19 cellular contexts compared by ENCODE assay signal in the genomic region with DNA sequence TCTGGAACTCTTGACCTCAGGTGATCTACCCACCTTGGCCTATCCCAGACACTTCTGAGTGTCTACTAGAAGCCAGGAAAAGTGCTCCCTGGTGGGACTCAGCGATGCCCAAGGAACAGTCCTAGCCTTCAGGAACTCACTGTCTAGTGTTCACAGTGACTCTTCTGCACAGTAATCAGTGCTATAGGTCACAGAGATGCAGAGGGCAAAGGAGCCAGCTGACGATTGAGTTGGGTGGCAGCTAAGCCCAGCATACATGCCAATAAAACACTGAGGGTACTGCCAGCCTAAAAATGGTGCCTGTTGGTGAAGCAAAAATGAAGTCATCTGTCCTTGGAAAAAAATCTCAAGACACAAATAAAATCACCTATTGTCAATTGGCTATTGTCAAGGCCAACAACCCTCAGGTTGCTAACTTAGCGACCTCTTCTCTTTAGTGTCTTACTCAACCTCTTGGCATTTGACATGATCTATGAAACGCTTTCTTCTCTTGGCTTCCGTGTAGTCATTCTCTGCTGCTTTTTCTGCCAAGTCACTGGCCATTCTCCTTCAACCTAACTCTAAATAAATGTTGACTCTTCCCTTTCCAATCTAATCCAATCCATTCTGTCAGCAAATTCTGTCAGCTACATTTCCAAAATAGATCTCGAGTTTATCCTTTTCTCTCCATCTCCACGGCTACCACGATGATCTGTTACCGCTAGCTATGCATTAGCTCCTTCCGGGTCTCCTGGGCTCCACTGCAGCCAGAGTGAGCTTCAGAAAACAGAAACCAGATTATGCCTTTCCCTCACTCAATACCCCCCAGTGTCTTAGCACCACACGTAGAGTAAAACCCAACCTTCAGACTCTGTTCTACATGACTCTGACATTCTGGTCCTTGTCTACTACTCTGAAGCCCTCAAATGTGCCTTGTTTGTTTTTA.
DNase-seq lines count a peak whose midpoint lies in the region; ATAC-seq, FAIRE-seq and TF ChIP-seq lines count a peak whose summit lies in the region.
"Had no signal": no experiment of that assay in that cellular context is flagged by ENCODE, and none has a peak within 500 bp of the region (broad histone marks: within the 10 kb centered on the region; RNA-seq: fewer than 3 reads in every experiment).

No MANE protein-coding gene starts in this region.

- H3K4me1 ChIP-seq in GM23338 (ENCODE audit: insufficient read depth) (peaks cover 42% of the 10 kb centered on the region), endodermal cell (ENCODE audit: control insufficient read depth, insufficient read depth, low read length) (peaks cover 20% of the 10 kb centered on the region), sigmoid colon (peaks cover 0 to 51% (median 41%) of the 10 kb centered on the region in 4 donors), small intestine (ENCODE audit: control insufficient read depth in 2 of 2, insufficient read depth in 1 of 2, low read depth in 1 of 2, low read length in 1 of 2) (no peaks in the 10 kb centered on the region)
- no peaks in the 10 kb centered on the region for H3K4me1 ChIP-seq in CD8-positive, alpha-beta T cell (ENCODE audit: insufficient read depth, low read length)
- H3K4me1 ChIP-seq: prostate gland, thyroid gland had no signal

- no peak overlapping the region for H3K9ac ChIP-seq in endodermal cell (ENCODE audit: extremely low read depth, low read length, poor library complexity, severe bottlenecking)

- H3K27me3 Mint-ChIP-seq in GM23338 (ENCODE audit: insufficient read depth, low read depth, poor library complexity), result peaks cover 8% of the 10 kb centered on the region
- H3K27me3 Mint-ChIP-seq in endodermal cell (ENCODE audit: insufficient read depth), result no peaks in the 10 kb centered on the region
- no peaks in the 10 kb centered on the region for H3K27me3 Mint-ChIP-seq in CD8-positive, alpha-beta T cell (ENCODE audit: low read depth)
- H3K27me3 Mint-ChIP-seq: CD4-positive, CD25-positive, alpha-beta regulatory T cell; IgD-negative memory B cell had no signal

- H3K4me2 ChIP-seq in GM23338, result no peak overlapping the region; the same call in 1 of the 2 replicates

- 80 to 84% methylated on average over 10 to 11 of the region's 11 CpGs for WGBS in endodermal cell (ENCODE audit: insufficient coverage in 1 of 2, insufficient read length in 1 of 2), 2 experiments
- 88 to 93% methylated on average over 11 of the region's 11 CpGs for WGBS in sigmoid colon, 2 donors
- 80 to 96% (median 93%) methylated on average over 11 of the region's 11 CpGs for WGBS in small intestine, 3 donors

- H3K27me3 ChIP-seq in GM23338 (ENCODE audit: insufficient read depth) (no peaks in the 10 kb centered on the region), endodermal cell (ENCODE audit: control insufficient read depth, insufficient read depth, low read length, poor library complexity, severe bottlenecking) (no peaks in the 10 kb centered on the region), sigmoid colon (no peaks in the 10 kb centered on the region), small intestine (ENCODE audit: control insufficient read depth in 2 of 2, insufficient read depth in 2 of 2, low read length in 2 of 2) (no peaks in the 10 kb centered on the region)
- no peaks in the 10 kb centered on the region for H3K27me3 ChIP-seq in CD8-positive, alpha-beta T cell (ENCODE audit: insufficient read depth, low read length)
- H3K27me3 ChIP-seq: thyroid gland had no signal

- ATAC-seq in GM23338 (no peak), HG03342 (IDR thresholded peaks at IDR 0.05; ENCODE audit: unreplicated experiment) (no peak)
- ATAC-seq in CD8-positive, alpha-beta T cell, result no peak
- ATAC-seq: activated naive CD4-positive, alpha-beta T cell treated with anti-CD3 and anti-CD28 coated beads, Interleukin-2, amount 50 U/mL, for 72 hours had no signal

- H3K4me1 Mint-ChIP-seq in GM23338, result peaks cover 60% of the 10 kb centered on the region
- H3K4me1 Mint-ChIP-seq in endodermal cell, result peaks cover 67% of the 10 kb centered on the region
- H3K4me1 Mint-ChIP-seq in CD8-positive, alpha-beta T cell (ENCODE audit: low read depth), result no peaks in the 10 kb centered on the region
- H3K4me1 Mint-ChIP-seq: IgD-negative memory B cell had no signal

- H4K20me1 ChIP-seq in GM23338 (replicated peaks; ENCODE audit: insufficient read depth), result no peaks in the 10 kb centered on the region

- H2AFZ ChIP-seq in GM23338, result no peak overlapping the region

- FAIRE-seq in RCC 7860 (lab: Jason Lieb, UNC), result no peak
- no peak for FAIRE-seq in small intestine (lab: Jason Lieb, UNC)
- FAIRE-seq: endothelial cell of umbilical vein had no signal

- H3F3A ChIP-seq in GM23338 (replicated peaks; ENCODE audit: low read depth), result no peaks in the 10 kb centered on the region

- intact Hi-C loops in sigmoid colon (cut with DNase I), result loop anchor here (10.0 kb wide), 1 partner anchor 368 kb away; no protein-coding TSS in a partner anchor
- intact Hi-C loops in CD8-positive, alpha-beta T cell (cut with DNase I, micrococcal nuclease), result no loop called here

- POLR2A ChIA-PET in CD8-positive, alpha-beta T cell (lab: Charles Lee), result no interaction called here

- TF ChIP-seq CTCF in GM23338 (conservative IDR thresholded peaks at IDR 0.05; ENCODE audit: low read depth in 2 of 2), result no peak
- TF ChIP-seq CTCF in endodermal cell (conservative IDR thresholded peaks at IDR 0.05), result no peak
- TF ChIP-seq CTCF in sigmoid colon (IDR thresholded peaks at IDR 0.05), result no peak
- no peak for TF ChIP-seq CTCF in CD8-positive, alpha-beta T cell (IDR thresholded peaks at IDR 0.05)

- H3K4me3 ChIP-seq in GM23338, result no peak overlapping the region
- no peak overlapping the region for H3K4me3 ChIP-seq in endodermal cell (ENCODE audit: low read length)
- H3K4me3 ChIP-seq in sigmoid colon, result no peak overlapping the region
- H3K4me3 ChIP-seq in small intestine (ENCODE audit: low read depth in 1 of 2, low read length in 2 of 2), result no peak overlapping the region
- no peak overlapping the region for H3K4me3 ChIP-seq in CD8-positive, alpha-beta T cell (ENCODE audit: low read depth, low read length)
- H3K4me3 ChIP-seq: prostate gland, thyroid gland had no signal

- H3K27ac Mint-ChIP-seq in GM23338, result no peak overlapping the region
- H3K27ac Mint-ChIP-seq in endodermal cell, result peak overlapping the region; percentile 26
- H3K27ac Mint-ChIP-seq in CD8-positive, alpha-beta T cell, result no peak overlapping the region
- H3K27ac Mint-ChIP-seq: activated naive CD4-positive, alpha-beta T cell treated with anti-CD3 and anti-CD28 coated beads, Interleukin-2, amount 50 U/mL, for 72 hours; IgD-negative memory B cell had no signal

- H3K27ac ChIP-seq in GM23338 (ENCODE audit: low read depth) (peak overlapping the region; percentile 76; the same call in 1 of the 2 replicates), endodermal cell (ENCODE audit: low read depth, low read length) (no peak overlapping the region), sigmoid colon (peak overlapping the region in 3 of 4 donors; percentile 53 to 65 (median 64)), small intestine (ENCODE audit: low read depth in 1 of 2, low read length in 1 of 2) (no peak overlapping the region)
- no peak overlapping the region for H3K27ac ChIP-seq in CD8-positive, alpha-beta T cell (ENCODE audit: low read depth, low read length)
- H3K27ac ChIP-seq: prostate gland, thyroid gland had no signal

- H3K4me3 Mint-ChIP-seq in GM23338, result no peak overlapping the region
- H3K4me3 Mint-ChIP-seq in endodermal cell, result no peak overlapping the region
- no peak overlapping the region for H3K4me3 Mint-ChIP-seq in CD8-positive, alpha-beta T cell
- H3K4me3 Mint-ChIP-seq: CD4-positive, CD25-positive, alpha-beta regulatory T cell; IgD-negative memory B cell had no signal

- H3K9me3 Mint-ChIP-seq in GM23338, result no peaks in the 10 kb centered on the region
- H3K9me3 Mint-ChIP-seq in endodermal cell, result no peaks in the 10 kb centered on the region
- H3K9me3 Mint-ChIP-seq in CD8-positive, alpha-beta T cell, result no peaks in the 10 kb centered on the region
- H3K9me3 Mint-ChIP-seq: activated naive CD4-positive, alpha-beta T cell treated with anti-CD3 and anti-CD28 coated beads, Interleukin-2, amount 50 U/mL, for 72 hours; CD4-positive, CD25-positive, alpha-beta regulatory T cell; IgD-negative memory B cell had no signal

- no peak for TF ChIP-seq POLR2A in sigmoid colon (IDR thresholded peaks at IDR 0.05)

- H3K9me3 ChIP-seq in endodermal cell (ENCODE audit: control insufficient read depth, low read length) (no peaks in the 10 kb centered on the region), sigmoid colon (no peaks in the 10 kb centered on the region), small intestine (ENCODE audit: control insufficient read depth, low read depth) (no peaks in the 10 kb centered on the region)
- no peaks in the 10 kb centered on the region for H3K9me3 ChIP-seq in CD8-positive, alpha-beta T cell (ENCODE audit: low read length)
- H3K9me3 ChIP-seq: prostate gland, thyroid gland had no signal

- H3K36me3 Mint-ChIP-seq in GM23338 (ENCODE audit: low read depth), result no peaks in the 10 kb centered on the region
- no peaks in the 10 kb centered on the region for H3K36me3 Mint-ChIP-seq in endodermal cell (ENCODE audit: low read depth)
- H3K36me3 Mint-ChIP-seq in CD8-positive, alpha-beta T cell, result peaks cover 6% of the 10 kb centered on the region

- no peak for TF ChIP-seq EP300 in sigmoid colon (IDR thresholded peaks at IDR 0.05)

- CTCF ChIA-PET in CD8-positive, alpha-beta T cell (lab: Charles Lee), result no interaction called here

- H3K79me2 ChIP-seq in GM23338 (replicated peaks; ENCODE audit: insufficient read depth), result no peaks in the 10 kb centered on the region; the same call in 1 of the 2 replicates

- no peaks in the 10 kb centered on the region for H3K9me2 ChIP-seq in GM23338 (ENCODE audit: insufficient read depth)

- H3K36me3 ChIP-seq in GM23338 (ENCODE audit: insufficient read depth) (no peaks in the 10 kb centered on the region), endodermal cell (ENCODE audit: control insufficient read depth, insufficient read depth, low read length) (no peaks in the 10 kb centered on the region), sigmoid colon (no peaks in the 10 kb centered on the region), small intestine (ENCODE audit: control insufficient read depth in 2 of 2, insufficient read depth in 2 of 2, low read length in 2 of 2) (no peaks in the 10 kb centered on the region)
- H3K36me3 ChIP-seq in CD8-positive, alpha-beta T cell (ENCODE audit: insufficient read depth, low read length), result no peaks in the 10 kb centered on the region
- H3K36me3 ChIP-seq: prostate gland, thyroid gland had no signal

- DNase-seq in GM23338 (ENCODE audit: low spot score), result no peak
- DNase-seq in RCC 7860 (ENCODE audit: low spot score), result peak; percentile 31
- DNase-seq in endodermal cell, result no peak
- no peak for DNase-seq in sigmoid colon
- no peak for DNase-seq in small intestine
- no peak for DNase-seq in CD8-positive, alpha-beta T cell
- no peak for DNase-seq in NCI-H524 treated with DMSO at 0.1 percent for 48 hours (lab: John Stamatoyannopoulos, UW)
- DNase-seq: activated CD8-positive, alpha-beta memory T cell treated with anti-CD3 and anti-CD28 coated beads, Interleukin-2, amount 50 U/mL, for 48 hours; CD4-positive, CD25-positive, alpha-beta regulatory T cell; NCI-H1105 treated with DMSO at 0.1 percent for 48 hours; NCI-H345; stimulated activated CD4-positive, alpha-beta T cell treated with anti-CD3 and anti-CD28 coated beads, Interleukin-2, amount 100 ng/mL, for 24 hours; stimulated activated CD8-positive, alpha-beta memory T cell treated with anti-CD3 and anti-CD28 coated beads, Interleukin-4, amount 100 ng/mL, for 48 hours; thyroid gland had no signal

Comparison
In these comparisons a context has a peak if more than half of its experiments do, and no peak if none do; other contexts are left out.
1. H3K27ac ChIP-seq: peak in GM23338 (single experiment) and sigmoid colon (3 of 4); none in endodermal cell (single experiment), small intestine (0 of 2) and CD8-positive, alpha-beta T cell (single experiment).